In the genomic region with DNA sequence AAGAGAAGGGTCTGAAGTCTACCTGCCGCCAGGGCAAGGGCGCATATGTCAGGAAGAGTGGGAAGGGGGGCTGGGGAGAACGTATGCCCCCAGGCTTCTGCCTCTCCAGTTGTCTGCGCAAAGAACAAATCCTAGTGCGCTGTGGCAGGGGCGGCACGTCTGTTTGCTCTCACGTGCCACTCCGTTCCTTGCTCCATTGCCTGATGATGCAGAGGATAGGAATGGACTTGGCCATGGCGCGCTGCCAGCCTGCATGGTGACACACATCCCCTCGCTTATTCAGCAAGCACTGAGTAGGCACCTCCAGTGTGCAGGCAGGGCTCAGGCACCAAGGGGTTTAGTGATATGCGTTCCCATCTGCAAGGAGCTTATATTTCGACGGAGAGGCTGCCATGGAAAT, we compare ENCODE assay signal across 18 cellular contexts. TPM values are rescaled to one million over a fixed set of nuclear protein-coding genes. Genes with fewer than 3 reads are reported as not detected.
A peak's percentile ranks its signal among the peaks of the same experiment; 100 is the strongest.
DNase-seq lines count a peak whose midpoint lies in the region; FAIRE-seq lines count a peak whose summit lies in the region.
"Had no signal": no experiment of that assay in that cellular context is flagged by ENCODE, and none has a peak within 500 bp of the region (broad histone marks: within the 10 kb centered on the region; RNA-seq: fewer than 3 reads in every experiment).

No MANE protein-coding gene starts in this region.

- H3K27ac ChIP-seq in epithelial cell of prostate: no peak overlapping the region
- H3K27ac ChIP-seq: colonic mucosa had no signal

- peak; percentile 88 for FAIRE-seq in RCC 7860 (lab: Jason Lieb, UNC)
- FAIRE-seq: GM12892 had no signal

- DNase-seq in GM03348 (ENCODE audit: low spot score): peak; percentile 42
- peak; percentile 94 for DNase-seq in RCC 7860 (ENCODE audit: low spot score)
- DNase-seq in epithelial cell of prostate (ENCODE audit: low read depth, low spot score): peak; percentile 59
- peak; percentile 73 for DNase-seq in renal cortical epithelial cell (ENCODE audit: low read depth)
- DNase-seq in NAMALWA (ENCODE audit: low spot score): no peak
- DNase-seq in stimulated activated CD4-positive, alpha-beta T cell treated with anti-CD3 and anti-CD28 coated beads, Interleukin-4, amount 100 ng/mL, for 1 hour: no peak
- DNase-seq in iPS-NIHi7 (ENCODE audit: extremely low spot score): no peak
- DNase-seq in T-helper 2 cell: no peak
- DNase-seq: activated CD4-positive, alpha-beta memory T cell treated with anti-CD3 and anti-CD28 coated beads for 36 hours; activated naive CD4-positive, alpha-beta T cell treated with Interleukin-2 at 50 U/mL for 16 hours; hypothalamus; NCI-H1092 treated with DMSO at 0.1 percent for 48 hours; stimulated activated CD4-positive, alpha-beta T cell treated with anti-CD3 and anti-CD28 coated beads, Interleukin-2, amount 100 ng/mL, for 24 hours; stimulated activated naive CD4-positive, alpha-beta T cell treated with Interleukin-2 at 50 U/mL for 16 hours; T-helper 1 cell had no signal

RNA-seq across cellular contexts. Expression of gene SLC22A11, which starts 10.1 kb away (rescaled TPM):
- total RNA-seq in renal cortical epithelial cell: not detected in 2 replicates
- total RNA-seq: activated CD4-positive, alpha-beta memory T cell treated with anti-CD3 and anti-CD28 coated beads for 36 hours; colonic mucosa had no signal

RNA-seq across cellular contexts. Expression of gene SLC22A12, which starts 45.4 kb away (rescaled TPM):
- total RNA-seq in renal cortical epithelial cell: not detected in 2 replicates
- total RNA-seq: activated CD4-positive, alpha-beta memory T cell treated with anti-CD3 and anti-CD28 coated beads for 36 hours; colonic mucosa; mesothelial cell of epicardium had no signal

Comparison
In these comparisons a context has a peak if more than half of its experiments do, and no peak if none do; other contexts are left out.
1. DNase-seq: peak in GM03348 (single experiment), RCC 7860 (single experiment), epithelial cell of prostate (single experiment) and renal cortical epithelial cell (single experiment); none in NAMALWA (single experiment), stimulated activated CD4-positive, alpha-beta T cell treated with anti-CD3 and anti-CD28 coated beads, Interleukin-4, amount 100 ng/mL, for 1 hour (single experiment), iPS-NIHi7 (single experiment) and T-helper 2 cell (0 of 5).